17 cellular contexts compared by ENCODE assay signal in genomic region chr2:100339823-100340222, GRCh38.
"Had no signal": no experiment of that assay in that cellular context is flagged by ENCODE, and none has a peak within 500 bp of the region (broad histone marks: within the 10 kb centered on the region; RNA-seq: fewer than 3 reads in every experiment).

No MANE protein-coding gene starts in this region.

- H3K4me3 ChIP-seq: neural progenitor cell had no signal

- H3K27ac ChIP-seq: neural progenitor cell had no signal

- H3K4me1 ChIP-seq: neural progenitor cell had no signal

- H3K27me3 ChIP-seq: neural progenitor cell had no signal

- H3K36me3 ChIP-seq: neural progenitor cell had no signal

- DNase-seq: activated CD4-positive, alpha-beta T cell treated with anti-CD3 and anti-CD28 coated beads for 36 hours; activated CD8-positive, alpha-beta T cell treated with anti-CD3 and anti-CD28 coated beads for 36 hours; activated naive CD4-positive, alpha-beta T cell treated with Interleukin-2 at 50 U/mL for 16 hours; activated T-cell treated with anti-CD3 and anti-CD28 coated beads, Interleukin-2, amount 50 U/mL, for 1 hour; cortex of kidney; erythroblast; foreskin melanocyte; glutamatergic neuron; hippocampal formation; left cardiac atrium; mesendoderm; naive thymus-derived CD4-positive, alpha-beta T cell; stimulated activated CD4-positive, alpha-beta T cell treated with anti-CD3 and anti-CD28 coated beads, Interleukin-12 subunit alpha, Interleukin-12 subunit beta, amount 100 ng/mL, for 4 hours; stimulated activated CD4-positive, alpha-beta T cell treated with anti-CD3 and anti-CD28 coated beads, Interleukin-1b, Interleukin-23, amount 100 ng/mL, for 48 hours; stimulated activated CD8-positive, alpha-beta memory T cell treated with anti-CD3 and anti-CD28 coated beads, Interleukin-4, amount 100 ng/mL, for 48 hours; stimulated activated naive CD4-positive, alpha-beta T cell had no signal
